In the genomic region with DNA sequence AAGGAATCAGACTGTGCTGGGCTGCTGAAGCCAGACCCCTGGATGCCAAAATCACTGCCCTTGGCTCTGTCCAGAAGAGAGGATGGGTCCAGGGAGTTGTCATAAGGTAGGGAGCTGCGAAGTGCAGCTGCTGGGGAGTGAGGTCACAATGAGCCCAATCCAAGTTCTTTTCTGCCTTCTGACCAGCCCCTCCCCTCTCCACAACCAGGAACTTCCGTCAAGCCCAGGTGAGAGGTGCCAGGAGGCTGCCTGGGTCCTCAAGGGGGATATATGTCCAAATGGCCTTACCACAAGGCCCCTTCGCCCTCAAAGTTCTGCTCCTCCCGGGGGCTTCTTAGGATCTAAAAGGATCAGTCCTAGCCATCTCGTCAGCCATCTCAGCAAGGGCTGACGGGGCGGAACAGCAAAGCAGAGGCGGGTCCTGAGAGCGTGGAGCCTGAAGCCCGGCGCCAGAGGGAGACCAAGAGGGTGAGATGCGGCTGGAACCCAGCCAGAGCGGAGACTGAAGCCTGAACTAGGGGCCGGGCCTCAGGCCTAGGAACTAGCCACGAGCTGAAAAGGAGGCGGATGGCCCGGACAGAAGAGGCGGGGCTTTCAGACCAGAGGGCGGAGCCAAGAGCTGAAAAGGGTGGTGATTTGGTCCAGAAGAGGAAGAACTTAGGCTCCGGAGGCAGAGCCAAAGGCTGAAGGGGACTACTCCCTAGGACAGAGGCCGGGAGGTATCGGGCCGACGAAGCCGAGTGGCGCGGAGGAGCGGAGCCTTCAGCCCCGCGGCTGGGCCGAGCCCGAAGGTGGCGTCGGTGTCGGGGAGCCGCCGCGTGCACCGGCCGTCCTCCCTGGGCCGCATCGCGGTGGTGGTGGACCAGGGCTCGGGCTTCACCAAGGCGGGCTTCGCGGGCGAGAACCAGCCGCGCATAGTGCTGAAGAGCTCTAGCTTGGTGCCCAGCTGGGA, we compare ENCODE assay signal across 8 cellular contexts. TPM values are rescaled to one million over a fixed set of nuclear protein-coding genes. Genes with fewer than 3 reads are reported as not detected.
DNase-seq lines count a peak whose midpoint lies in the region; ATAC-seq and TF ChIP-seq lines count a peak whose summit lies in the region.

A gene (plus strand): TSS at position 651 of the 952 bp plus-strand sequence. CDS start 555 bp downstream, outside the sequence.

- no peaks in the 10 kb centered on the region for H3K9me3 Mint-ChIP-seq in activated naive CD4-positive, alpha-beta T cell treated with anti-CD3 and anti-CD28 coated beads, Interleukin-2, amount 50 U/mL, for 72 hours

- in situ Hi-C loops in KBM-7 (cut with MboI; ENCODE audit: low pct_unique_long_range_greater_than_20kb, low sequenced_read_pairs) = loop anchor here (25.0 kb wide), 1 partner anchor 204 kb away; no protein-coding TSS in a partner anchor

- H3K27ac ChIP-seq in DOHH2 (ENCODE audit: low read depth, low read length) = peak within 1 kb of the TSS; percentile 62

- no peaks in the 10 kb centered on the region for H3K9me3 ChIP-seq in DOHH2 (ENCODE audit: control insufficient read depth, insufficient read depth, low read length)

- peaks cover 5 to 6% of the 10 kb centered on the region in 2 donors for H3K36me3 Mint-ChIP-seq in activated naive CD4-positive, alpha-beta T cell treated with anti-CD3 and anti-CD28 coated beads, Interleukin-2, amount 50 U/mL, for 72 hours

- ATAC-seq in GM21529 (IDR thresholded peaks at IDR 0.05; ENCODE audit: unreplicated experiment) (peak; percentile 63), SK-N-SH treated with all-trans-retinoic acid at 6 μM for 48 hours (peak; percentile 61)
- ATAC-seq in activated naive CD4-positive, alpha-beta T cell treated with anti-CD3 and anti-CD28 coated beads, Interleukin-2, amount 50 U/mL, for 72 hours = peak; percentile 62 to 63

- peak within 1 kb of the TSS; percentile 97 for H3K4me2 ChIP-seq in DOHH2 (ENCODE audit: low read length)

- H3K27ac Mint-ChIP-seq in activated naive CD4-positive, alpha-beta T cell treated with anti-CD3 and anti-CD28 coated beads, Interleukin-2, amount 50 U/mL, for 72 hours = peak within 1 kb of the TSS; percentile 92 to 93

- peaks cover 18% of the 10 kb centered on the region for H3K79me2 ChIP-seq in DOHH2 (ENCODE audit: control insufficient read depth, low read length)

- no peaks in the 10 kb centered on the region for H3K27me3 ChIP-seq in DOHH2 (ENCODE audit: control insufficient read depth, low read length)

- no peaks in the 10 kb centered on the region for H3K9me2 ChIP-seq in DOHH2 (replicated peaks; ENCODE audit: control insufficient read depth, low read length)

- peak; percentile 41 for DNase-seq in KBM-7
- peak; percentile 83 to 88 for DNase-seq in activated naive CD4-positive, alpha-beta T cell treated with anti-CD3 and anti-CD28 coated beads, Interleukin-2, amount 50 U/mL, for 72 hours (ENCODE audit: low spot score in 2 of 2)
- peak; percentile 84 for DNase-seq in glomerular endothelial cell (ENCODE audit: extremely low read depth, low read depth, low spot score)
- peak; percentile 85 for DNase-seq in occipital lobe (lab: John Stamatoyannopoulos, UW)
- DNase-seq in superior temporal gyrus (ENCODE audit: extremely low spot score) = peak; percentile 96

- peaks cover 56% of the 10 kb centered on the region for H3K4me1 ChIP-seq in DOHH2 (ENCODE audit: control insufficient read depth, low read length)

- no peaks in the 10 kb centered on the region for H4K20me1 ChIP-seq in DOHH2 (ENCODE audit: control insufficient read depth, insufficient read depth, low read depth, low read length)

- TF ChIP-seq CTCF in DOHH2 (IDR thresholded peaks at IDR 0.05; ENCODE audit: low read depth, low read length, poor library complexity, severe bottlenecking) = no peak

- peaks cover 14% of the 10 kb centered on the region for H3K36me3 ChIP-seq in DOHH2 (ENCODE audit: control insufficient read depth, low read length)

- H3K4me3 ChIP-seq in DOHH2 (ENCODE audit: low read length) = peak within 1 kb of the TSS; percentile 91

- H3F3A ChIP-seq in DOHH2 (ENCODE audit: control insufficient read depth, insufficient read depth) = peaks cover 11% of the 10 kb centered on the region

TF ChIP-seq in SK-N-SH treated with all-trans-retinoic acid at 6 μM for 48 hours, 23 proteins besides CTCF, POLR2A, EP300 and RAD21:
- TF ChIP-seq, protein P1, sequence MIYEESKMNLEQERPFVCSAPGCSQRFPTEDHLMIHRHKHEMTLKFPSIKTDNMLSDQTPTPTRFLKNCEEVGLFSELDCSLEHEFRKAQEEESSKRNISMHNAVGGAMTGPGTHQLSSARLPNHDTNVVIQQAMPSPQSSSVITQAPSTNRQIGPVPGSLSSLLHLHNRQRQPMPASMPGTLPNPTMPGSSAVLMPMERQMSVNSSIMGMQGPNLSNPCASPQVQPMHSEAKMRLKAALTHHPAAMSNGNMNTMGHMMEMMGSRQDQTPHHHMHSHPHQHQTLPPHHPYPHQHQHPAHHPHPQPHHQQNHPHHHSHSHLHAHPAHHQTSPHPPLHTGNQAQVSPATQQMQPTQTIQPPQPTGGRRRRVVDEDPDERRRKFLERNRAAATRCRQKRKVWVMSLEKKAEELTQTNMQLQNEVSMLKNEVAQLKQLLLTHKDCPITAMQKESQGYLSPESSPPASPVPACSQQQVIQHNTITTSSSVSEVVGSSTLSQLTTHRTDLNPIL (CRISPR knock-in tag; IDR thresholded peaks at IDR 0.05; ENCODE audit: low read depth) = no peak
- TF ChIP-seq, protein P2, sequence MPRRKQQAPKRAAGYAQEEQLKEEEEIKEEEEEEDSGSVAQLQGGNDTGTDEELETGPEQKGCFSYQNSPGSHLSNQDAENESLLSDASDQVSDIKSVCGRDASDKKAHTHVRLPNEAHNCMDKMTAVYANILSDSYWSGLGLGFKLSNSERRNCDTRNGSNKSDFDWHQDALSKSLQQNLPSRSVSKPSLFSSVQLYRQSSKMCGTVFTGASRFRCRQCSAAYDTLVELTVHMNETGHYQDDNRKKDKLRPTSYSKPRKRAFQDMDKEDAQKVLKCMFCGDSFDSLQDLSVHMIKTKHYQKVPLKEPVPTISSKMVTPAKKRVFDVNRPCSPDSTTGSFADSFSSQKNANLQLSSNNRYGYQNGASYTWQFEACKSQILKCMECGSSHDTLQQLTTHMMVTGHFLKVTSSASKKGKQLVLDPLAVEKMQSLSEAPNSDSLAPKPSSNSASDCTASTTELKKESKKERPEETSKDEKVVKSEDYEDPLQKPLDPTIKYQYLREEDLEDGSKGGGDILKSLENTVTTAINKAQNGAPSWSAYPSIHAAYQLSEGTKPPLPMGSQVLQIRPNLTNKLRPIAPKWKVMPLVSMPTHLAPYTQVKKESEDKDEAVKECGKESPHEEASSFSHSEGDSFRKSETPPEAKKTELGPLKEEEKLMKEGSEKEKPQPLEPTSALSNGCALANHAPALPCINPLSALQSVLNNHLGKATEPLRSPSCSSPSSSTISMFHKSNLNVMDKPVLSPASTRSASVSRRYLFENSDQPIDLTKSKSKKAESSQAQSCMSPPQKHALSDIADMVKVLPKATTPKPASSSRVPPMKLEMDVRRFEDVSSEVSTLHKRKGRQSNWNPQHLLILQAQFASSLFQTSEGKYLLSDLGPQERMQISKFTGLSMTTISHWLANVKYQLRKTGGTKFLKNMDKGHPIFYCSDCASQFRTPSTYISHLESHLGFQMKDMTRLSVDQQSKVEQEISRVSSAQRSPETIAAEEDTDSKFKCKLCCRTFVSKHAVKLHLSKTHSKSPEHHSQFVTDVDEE (CRISPR knock-in tag; IDR thresholded peaks at IDR 0.05) = no peak
- TF ChIP-seq, protein P3, sequence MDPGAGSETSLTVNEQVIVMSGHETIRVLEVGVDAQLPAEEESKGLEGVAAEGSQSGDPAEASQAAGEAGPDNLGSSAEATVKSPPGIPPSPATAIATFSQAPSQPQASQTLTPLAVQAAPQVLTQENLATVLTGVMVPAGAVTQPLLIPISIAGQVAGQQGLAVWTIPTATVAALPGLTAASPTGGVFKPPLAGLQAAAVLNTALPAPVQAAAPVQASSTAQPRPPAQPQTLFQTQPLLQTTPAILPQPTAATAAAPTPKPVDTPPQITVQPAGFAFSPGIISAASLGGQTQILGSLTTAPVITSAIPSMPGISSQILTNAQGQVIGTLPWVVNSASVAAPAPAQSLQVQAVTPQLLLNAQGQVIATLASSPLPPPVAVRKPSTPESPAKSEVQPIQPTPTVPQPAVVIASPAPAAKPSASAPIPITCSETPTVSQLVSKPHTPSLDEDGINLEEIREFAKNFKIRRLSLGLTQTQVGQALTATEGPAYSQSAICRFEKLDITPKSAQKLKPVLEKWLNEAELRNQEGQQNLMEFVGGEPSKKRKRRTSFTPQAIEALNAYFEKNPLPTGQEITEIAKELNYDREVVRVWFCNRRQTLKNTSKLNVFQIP (CRISPR knock-in tag; IDR thresholded peaks at IDR 0.05; ENCODE audit: borderline replicate concordance, low read depth) = no peak
- no peak for TF ChIP-seq ESRRG (CRISPR knock-in tag; IDR thresholded peaks at IDR 0.05)
- no peak for TF ChIP-seq TCF4 (CRISPR knock-in tag; IDR thresholded peaks at IDR 0.05; ENCODE audit: borderline replicate concordance)
- no peak for TF ChIP-seq GLIS3 (CRISPR knock-in tag; IDR thresholded peaks at IDR 0.05)
- TF ChIP-seq RARB (CRISPR knock-in tag; IDR thresholded peaks at IDR 0.05) = no peak
- TF ChIP-seq BACH2 (CRISPR knock-in tag; IDR thresholded peaks at IDR 0.05; ENCODE audit: borderline replicate concordance) = no peak
- no peak for TF ChIP-seq ZC3H10 (CRISPR knock-in tag; IDR thresholded peaks at IDR 0.05)
- TF ChIP-seq ARNTL (CRISPR knock-in tag; IDR thresholded peaks at IDR 0.05; ENCODE audit: borderline replicate concordance, low read depth) = no peak
- no peak for TF ChIP-seq ZNF565 (CRISPR knock-in tag; conservative IDR thresholded peaks at IDR 0.05; ENCODE audit: low read depth)
- no peak for TF ChIP-seq ZNF8 (CRISPR knock-in tag; IDR thresholded peaks at IDR 0.05)
- no peak for TF ChIP-seq ZFP3 (CRISPR knock-in tag; IDR thresholded peaks at IDR 0.05)
- no peak for TF ChIP-seq ZNF70 (CRISPR knock-in tag; IDR thresholded peaks at IDR 0.05)
- no peak for TF ChIP-seq ZFP30 (CRISPR knock-in tag; IDR thresholded peaks at IDR 0.05)

RNA-seq across cellular contexts. Expression of the gene that starts here (rescaled TPM):
- total RNA-seq in activated naive CD4-positive, alpha-beta T cell treated with anti-CD3 and anti-CD28 coated beads, Interleukin-2, amount 50 U/mL, for 72 hours = 1 to 10 TPM; 1.2 to 2.4 TPM
- total RNA-seq in glomerular endothelial cell = 1.4 and 4.0 TPM in 2 replicates
- 1.1 TPM for total RNA-seq in occipital lobe

Comparison
In these comparisons a context has a peak if more than half of its experiments do, and no peak if none do; other contexts are left out.
1. Peak in every context shown above with its lines: DNase-seq, ATAC-seq, H3K4me3 ChIP-seq and H3K27ac ChIP-seq.
2. DNase-seq: peak in every context shown above with its lines; median percentile 96 in superior temporal gyrus; 86 in activated naive CD4-positive, alpha-beta T cell treated with anti-CD3 and anti-CD28 coated beads, Interleukin-2, amount 50 U/mL, for 72 hours; 85 in occipital lobe; 84 in glomerular endothelial cell; 41 in KBM-7.